5 cellular contexts compared by ENCODE assay signal in the genomic region with DNA sequence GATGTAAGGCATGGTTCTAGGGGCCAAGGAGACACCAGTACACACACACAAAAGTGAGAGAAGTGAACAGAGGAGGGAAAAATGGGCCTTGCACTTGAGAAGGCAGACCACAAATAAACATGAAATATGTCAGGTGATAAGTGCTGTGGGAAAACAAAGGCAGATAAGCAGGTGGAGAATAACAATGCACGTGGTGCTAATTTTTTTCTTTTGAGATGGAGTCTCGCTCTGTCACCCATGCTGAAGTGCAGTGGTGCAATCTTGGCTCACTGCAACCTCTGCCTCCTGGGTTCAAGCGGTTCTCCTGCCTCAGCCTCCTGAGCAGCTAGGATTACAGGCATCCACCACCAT. TPM values are rescaled to one million over a fixed set of nuclear protein-coding genes. Genes with fewer than 3 reads are reported as not detected.
"Had no signal": no experiment of that assay in that cellular context is flagged by ENCODE, and none has a peak within 500 bp of the region (broad histone marks: within the 10 kb centered on the region; RNA-seq: fewer than 3 reads in every experiment).

No MANE protein-coding gene starts in this region.

RNA-seq across cellular contexts. Expression of gene ACKR4, which starts 41.1 kb away (rescaled TPM):
- total RNA-seq: cerebellum, frontal cortex, left lobe of liver, progenitor cell of endocrine pancreas, smooth muscle cell had no signal
- polyA plus RNA-seq: smooth muscle cell had no signal
